ENCODE assay signal across 8 cellular contexts in genomic region chr2:84865181-84865783, GRCh38. TPM values are rescaled to one million over a fixed set of nuclear protein-coding genes. Genes with fewer than 3 reads are reported as not detected.
DNase-seq lines count a peak whose midpoint lies in the region; ATAC-seq and TF ChIP-seq lines count a peak whose summit lies in the region.

No MANE protein-coding gene starts in this region.

- peaks cover 0 to 19% (median 6%) of the 10 kb centered on the region in 3 experiments for H3K36me3 ChIP-seq in naive thymus-derived CD4-positive, alpha-beta T cell (ENCODE audit: control insufficient read depth in 2 of 3, insufficient read depth in 3 of 3, low read length in 3 of 3)

- peaks cover 12 to 74% of the 10 kb centered on the region in 2 donors for H3K4me1 ChIP-seq in naive thymus-derived CD4-positive, alpha-beta T cell (ENCODE audit: control insufficient read depth in 2 of 2, insufficient read depth in 2 of 2, low read length in 2 of 2)

- H3K9me3 ChIP-seq in naive thymus-derived CD4-positive, alpha-beta T cell (ENCODE audit: control insufficient read depth in 2 of 3, low read length in 3 of 3): no peaks in the 10 kb centered on the region

- CTCF ChIA-PET in naive thymus-derived CD4-positive, alpha-beta T cell (lab: Charles Lee): interaction anchor here (0.6 to 4.2 kb wide), 13 partner anchors 13 to 368 kb away, joined by 3 to 20 read pairs (median 4); no protein-coding TSS in a partner anchor

- no peak for TF ChIP-seq EP300 in Ishikawa (IDR thresholded peaks at IDR 0.05; ENCODE audit: borderline replicate concordance)

- peaks cover 50% of the 10 kb centered on the region for H3K36me3 Mint-ChIP-seq in activated naive CD8-positive, alpha-beta T cell treated with anti-CD3 and anti-CD28 coated beads, Interleukin-2, amount 10 ng/mL, durations not matched to agents 7 days and 5 days
- peaks cover 5 to 46% (median 37%) of the 10 kb centered on the region in 5 donors for H3K36me3 Mint-ChIP-seq in naive thymus-derived CD4-positive, alpha-beta T cell

- TF ChIP-seq RAD21 in Ishikawa (IDR thresholded peaks at IDR 0.05; ENCODE audit: low read depth): peak; percentile 60

- H3K27ac ChIP-seq in naive thymus-derived CD4-positive, alpha-beta T cell (ENCODE audit: low read depth, low read length): peak overlapping the region; percentile 73

- H3K4me3 Mint-ChIP-seq in activated naive CD8-positive, alpha-beta T cell treated with anti-CD3 and anti-CD28 coated beads, Interleukin-2, amount 10 ng/mL, durations not matched to agents 7 days and 5 days: peak overlapping the region; percentile 56
- H3K4me3 Mint-ChIP-seq in naive thymus-derived CD4-positive, alpha-beta T cell: peak overlapping the region; percentile 32 to 89 (median 74)

- POLR2A ChIA-PET in activated naive CD8-positive, alpha-beta T cell treated with anti-CD3 and anti-CD28 coated beads, Interleukin-2, amount 10 ng/mL, durations not matched to agents 7 days and 5 days (lab: Charles Lee): interaction anchor here (1.0 to 1.5 kb wide), 3 partner anchors 15 to 32 kb away, joined by 3 to 4 read pairs (median 4); partner anchors contain the start of gene TRABD2A
- POLR2A ChIA-PET in naive thymus-derived CD4-positive, alpha-beta T cell (lab: Charles Lee): interaction anchor here (0.9 to 12.0 kb wide), 8 partner anchors 15 to 368 kb away, joined by 3 to 261 read pairs (median 6); partner anchors contain the start of gene TRABD2A

- peaks cover 79% of the 10 kb centered on the region for H3K4me1 Mint-ChIP-seq in activated naive CD8-positive, alpha-beta T cell treated with anti-CD3 and anti-CD28 coated beads, Interleukin-2, amount 10 ng/mL, durations not matched to agents 7 days and 5 days
- H3K4me1 Mint-ChIP-seq in naive thymus-derived CD4-positive, alpha-beta T cell: peaks cover 51 to 97% (median 91%) of the 10 kb centered on the region in 7 donors

- H3K9me3 Mint-ChIP-seq in activated naive CD8-positive, alpha-beta T cell treated with anti-CD3 and anti-CD28 coated beads, Interleukin-2, amount 10 ng/mL, durations not matched to agents 7 days and 5 days: peaks cover 2% of the 10 kb centered on the region
- peaks cover 0 to 9% (median 2%) of the 10 kb centered on the region in 11 donors for H3K9me3 Mint-ChIP-seq in naive thymus-derived CD4-positive, alpha-beta T cell

- peak overlapping the region; percentile 76 for H3K27ac Mint-ChIP-seq in activated naive CD8-positive, alpha-beta T cell treated with anti-CD3 and anti-CD28 coated beads, Interleukin-2, amount 10 ng/mL, durations not matched to agents 7 days and 5 days
- peak overlapping the region; percentile 70 to 99 (median 96) for H3K27ac Mint-ChIP-seq in naive thymus-derived CD4-positive, alpha-beta T cell

- intact Hi-C loops in naive thymus-derived CD4-positive, alpha-beta T cell (cut with micrococcal nuclease): loop anchor here (1.0 to 5.0 kb wide), 12 partner anchors 16 to 370 kb away; partner anchors contain the start of genes DNAH6 (in 1 of the 2) and TRABD2A (in 1 of the 2)

- ATAC-seq in GM18520 (IDR thresholded peaks at IDR 0.05; ENCODE audit: unreplicated experiment) (peak; percentile 53), HG03039 (IDR thresholded peaks at IDR 0.05; ENCODE audit: unreplicated experiment) (no peak)
- peak; percentile 55 for ATAC-seq in activated naive CD8-positive, alpha-beta T cell treated with anti-CD3 and anti-CD28 coated beads, Interleukin-2, amount 10 ng/mL, durations not matched to agents 7 days and 5 days (ENCODE audit: low read depth)
- ATAC-seq in naive thymus-derived CD4-positive, alpha-beta T cell: peak; percentile 72

- DNase-seq in COLO829 (ENCODE audit: low spot score) (peak; percentile 59), NCI-H446 treated with DMSO at 0.1 percent for 48 hours (lab: John Stamatoyannopoulos, UW) (no peak)
- DNase-seq in activated naive CD8-positive, alpha-beta T cell treated with anti-CD3 and anti-CD28 coated beads, Interleukin-2, amount 10 ng/mL, durations not matched to agents 7 days and 5 days: no peak
- DNase-seq in naive thymus-derived CD4-positive, alpha-beta T cell: peak in 5 of 9 donors; percentile 43 to 67 (median 53)
- no peak for DNase-seq in stimulated activated CD4-positive, alpha-beta T cell treated with anti-CD3 and anti-CD28 coated beads, Interleukin-4, amount 100 ng/mL, for 1 hour

- no peak overlapping the region for H3K4me3 ChIP-seq in naive thymus-derived CD4-positive, alpha-beta T cell (ENCODE audit: low read length)

- no peaks in the 10 kb centered on the region for H3K27me3 ChIP-seq in naive thymus-derived CD4-positive, alpha-beta T cell (ENCODE audit: control insufficient read depth in 2 of 2, insufficient read depth in 2 of 2, low read length in 2 of 2)

- no peaks in the 10 kb centered on the region for H3K27me3 Mint-ChIP-seq in activated naive CD8-positive, alpha-beta T cell treated with anti-CD3 and anti-CD28 coated beads, Interleukin-2, amount 10 ng/mL, durations not matched to agents 7 days and 5 days
- no peaks in the 10 kb centered on the region for H3K27me3 Mint-ChIP-seq in naive thymus-derived CD4-positive, alpha-beta T cell

TF ChIP-seq in Ishikawa, 13 proteins besides CTCF, POLR2A, EP300 and RAD21:
- no peak for TF ChIP-seq ZBTB7A (IDR thresholded peaks at IDR 0.05; ENCODE audit: low read depth)
- TF ChIP-seq CEBPB (IDR thresholded peaks at IDR 0.05): no peak
TF ChIP-seq in Ishikawa: peak in this region for 0.

RNA-seq across cellular contexts. Expression of gene TRABD2A, which starts 15.6 kb away (rescaled TPM):
- 10 to 100 TPM; 81.1 to 85.5 TPM for total RNA-seq in activated naive CD8-positive, alpha-beta T cell treated with anti-CD3 and anti-CD28 coated beads, Interleukin-2, amount 10 ng/mL, durations not matched to agents 7 days and 5 days
- 100 to 1,000 TPM in 4 of 5 experiments, 10 to 100 TPM in 1; 75.0 to 288 (median 182) TPM for total RNA-seq in naive thymus-derived CD4-positive, alpha-beta T cell
- polyA plus RNA-seq in naive thymus-derived CD4-positive, alpha-beta T cell: 100 to 1,000 TPM; 119 to 204 TPM

RNA-seq across cellular contexts. Expression of gene TMSB10, which starts 40.2 kb away (rescaled TPM):
- 1,000 to 10,000 TPM; 4,217 to 4,653 TPM for total RNA-seq in activated naive CD8-positive, alpha-beta T cell treated with anti-CD3 and anti-CD28 coated beads, Interleukin-2, amount 10 ng/mL, durations not matched to agents 7 days and 5 days
- total RNA-seq in naive thymus-derived CD4-positive, alpha-beta T cell: 1,000 to 10,000 TPM; 1,492 to 5,756 (median 1,578) TPM
- polyA plus RNA-seq in naive thymus-derived CD4-positive, alpha-beta T cell: 1,000 to 10,000 TPM; 6,721 to 8,256 TPM

Comparison
In these comparisons a context has a peak if more than half of its experiments do, and no peak if none do; other contexts are left out.
1. DNase-seq: peak in COLO829 (single experiment) and naive thymus-derived CD4-positive, alpha-beta T cell (5 of 9); none in activated naive CD8-positive, alpha-beta T cell treated with anti-CD3 and anti-CD28 coated beads, Interleukin-2, amount 10 ng/mL, durations not matched to agents 7 days and 5 days (single experiment), NCI-H446 treated with DMSO at 0.1 percent for 48 hours (single experiment) and stimulated activated CD4-positive, alpha-beta T cell treated with anti-CD3 and anti-CD28 coated beads, Interleukin-4, amount 100 ng/mL, for 1 hour (single experiment).